8 cellular contexts compared by ENCODE assay signal in genomic region chr15:60370804-60371700, GRCh38. TPM values are rescaled to one million over a fixed set of nuclear protein-coding genes. Genes with fewer than 3 reads are reported as not detected.
DNase-seq lines count a peak whose midpoint lies in the region; ATAC-seq and TF ChIP-seq lines count a peak whose summit lies in the region.

No MANE protein-coding gene starts in this region.

- H3K36me3 Mint-ChIP-seq in Caco-2 (ENCODE audit: insufficient read depth, unreplicated experiment), result peaks cover 82% of the 10 kb centered on the region

- TF ChIP-seq POLR2A in breast epithelium (IDR thresholded peaks at IDR 0.05) (no peak), lower leg skin (IDR thresholded peaks at IDR 0.05) (no peak), uterus (IDR thresholded peaks at IDR 0.05) (no peak)

- no TSS peak for BruUV-seq in Caco-2 (replicated peaks; lab: Mats Ljungman, UMichigan)

- peak overlapping the region; percentile 64 for H3K27ac Mint-ChIP-seq in Caco-2 (ENCODE audit: unreplicated experiment)

- H3K36me3 ChIP-seq in Caco-2 (ENCODE audit: control insufficient read depth, insufficient read depth, low read length) (0 out of 2 replicates have a peak, but pooled peaks cover 2% of the 10 kb centered on the region), breast epithelium (no peaks in the 10 kb centered on the region), uterus (no peaks in the 10 kb centered on the region)

- CTCF ChIA-PET in Caco-2 (lab: Charles Lee), result no interaction called here

- intact Hi-C loops in Caco-2 (cut with micrococcal nuclease; ENCODE audit: unreplicated experiment), result no loop called here
- intact Hi-C loops in breast epithelium (cut with DNase I; ENCODE audit: low total_unique reads), result no loop called here
- intact Hi-C loops in lower leg skin (cut with DNase I; ENCODE audit: low total_unique reads), result no loop called here
- intact Hi-C loops in uterus (cut with DNase I; ENCODE audit: low total_unique reads), result no loop called here

- POLR2A ChIA-PET in Caco-2 (lab: Charles Lee), result interaction anchor here (0.6 kb wide), 1 partner anchor 1901 kb away, joined by 7 read pairs; no protein-coding TSS in a partner anchor

- peaks cover 33% of the 10 kb centered on the region for H3K4me1 ChIP-seq in Caco-2
- H3K4me1 ChIP-seq in breast epithelium, result peaks cover 16 to 45% of the 10 kb centered on the region in 2 donors
- H3K4me1 ChIP-seq in uterus, result peaks cover 0 to 9% of the 10 kb centered on the region in 2 donors

- peaks cover 36% of the 10 kb centered on the region for H3K4me1 Mint-ChIP-seq in Caco-2 (ENCODE audit: low read depth, unreplicated experiment)

- TF ChIP-seq CTCF in Caco-2 (IDR thresholded peaks at IDR 0.05; ENCODE audit: insufficient read depth in 1 of 2, low read depth in 1 of 2, low read length in 1 of 2, severe bottlenecking in 1 of 2, unreplicated experiment in 1 of 2) (no peak), breast epithelium (IDR thresholded peaks at IDR 0.05) (no peak), lower leg skin (IDR thresholded peaks at IDR 0.05) (no peak), uterus (IDR thresholded peaks at IDR 0.05) (no peak)

- DNase-seq in Caco-2 (no peak), NCI-H2081 treated with DMSO at 0.1 percent for 48 hours (lab: John Stamatoyannopoulos, UW) (peak; percentile 69), breast epithelium (ENCODE audit: low spot score in 2 of 2) (peak; percentile 79 to 91), lower leg skin (ENCODE audit: low spot score in 2 of 2) (peak; percentile 88 to 94), uterus (peak; percentile 80 to 89), NCI-H345 treated with DMSO at 0.1 percent for 48 hours (lab: John Stamatoyannopoulos, UW; ENCODE audit: unreplicated experiment) (no peak)

- no peaks in the 10 kb centered on the region for H3K27me3 ChIP-seq in Caco-2 (replicated peaks; ENCODE audit: control insufficient read depth, insufficient read depth, low read length)
- H3K27me3 ChIP-seq in breast epithelium, result no peaks in the 10 kb centered on the region
- H3K27me3 ChIP-seq in uterus, result no peaks in the 10 kb centered on the region

- H3K9me3 ChIP-seq in Caco-2 (no peaks in the 10 kb centered on the region), breast epithelium (no peaks in the 10 kb centered on the region), uterus (no peaks in the 10 kb centered on the region)

- H3K4me3 ChIP-seq in Caco-2 (ENCODE audit: low read depth, low read length), result no peak overlapping the region
- H3K4me3 ChIP-seq in breast epithelium, result peak overlapping the region in 1 of 3 donors; percentile 41
- no peak overlapping the region for H3K4me3 ChIP-seq in lower leg skin (ENCODE audit: low read depth, poor library complexity, severe bottlenecking)
- no peak overlapping the region for H3K4me3 ChIP-seq in uterus

- H3K9me3 Mint-ChIP-seq in Caco-2 (ENCODE audit: unreplicated experiment), result no peaks in the 10 kb centered on the region

- ATAC-seq in GM21717 (IDR thresholded peaks at IDR 0.05; ENCODE audit: unreplicated experiment) (no peak), GM18517 (IDR thresholded peaks at IDR 0.05; ENCODE audit: unreplicated experiment) (no peak)

- no peaks in the 10 kb centered on the region for H3K27me3 Mint-ChIP-seq in Caco-2 (ENCODE audit: insufficient read depth, unreplicated experiment)

- no peak overlapping the region for H3K4me3 Mint-ChIP-seq in Caco-2 (ENCODE audit: unreplicated experiment)

- WGBS in lower leg skin, 2 donors, result 30 to 36% methylated on average over 13 of the region's 13 CpGs

- peak overlapping the region; percentile 93 for H3K27ac ChIP-seq in breast epithelium
- peak overlapping the region; percentile 69 to 74 for H3K27ac ChIP-seq in uterus

RNA-seq across cellular contexts. Expression of gene ANXA2, which starts 26.7 kb away (rescaled TPM):
- total RNA-seq in Caco-2 (2022) (1,141 and 1,158 TPM in 2 replicates), breast epithelium (1,000 to 10,000 TPM in 1 of 3 donors, 100 to 1,000 TPM in 2; 875 to 1,598 (median 923) TPM), lower leg skin (1,000 to 10,000 TPM; 1,272 to 1,552 (median 1,345) TPM), uterus (100 to 1,000 TPM; 376 to 811 (median 549) TPM)

Comparison
In these comparisons a context has a peak if more than half of its experiments do, and no peak if none do; other contexts are left out.
1. DNase-seq: peak in NCI-H2081 treated with DMSO at 0.1 percent for 48 hours (single experiment), breast epithelium (2 of 2), lower leg skin (2 of 2) and uterus (2 of 2); none in Caco-2 (0 of 2) and NCI-H345 treated with DMSO at 0.1 percent for 48 hours (single experiment).